ENCODE assay signal across 18 cellular contexts in the genomic region with DNA sequence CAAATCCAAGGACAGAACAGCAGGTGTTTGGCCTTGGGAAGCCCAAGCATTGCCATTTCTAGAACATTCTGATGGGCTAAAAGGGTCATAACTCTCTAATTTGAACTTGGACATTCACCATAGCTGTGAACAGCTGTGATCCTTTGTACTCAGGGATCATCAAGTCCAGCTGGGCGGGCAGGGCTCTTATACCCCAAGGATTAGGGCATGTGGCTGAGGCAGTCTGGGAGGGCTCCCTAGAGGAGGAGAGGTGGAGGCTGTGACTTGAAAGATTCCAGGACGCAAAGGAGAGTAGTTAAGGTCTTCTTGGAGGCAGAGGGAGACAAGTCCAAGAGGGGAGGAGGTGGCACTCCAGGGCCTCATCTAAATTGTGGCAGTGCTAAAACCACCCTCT.
A peak's percentile ranks its signal among the peaks of the same experiment; 100 is the strongest.
DNase-seq lines count a peak whose midpoint lies in the region; ATAC-seq, FAIRE-seq and TF ChIP-seq lines count a peak whose summit lies in the region.
"Had no signal": no experiment of that assay in that cellular context is flagged by ENCODE, and none has a peak within 500 bp of the region (broad histone marks: within the 10 kb centered on the region; RNA-seq: fewer than 3 reads in every experiment).

No MANE protein-coding gene starts in this region.

- POLR2A ChIA-PET in K562 (lab: Yijun Ruan, JAX) = interaction anchor here (0.7 to 1.5 kb wide), 4 partner anchors 10 to 150 kb away, joined by 3 to 6 read pairs (median 4); no protein-coding TSS in a partner anchor

- 40% methylated on average over 2 of the region's 2 CpGs for WGBS in K562 (ENCODE audit: insufficient coverage, low coverage, missing lambda C conversion rate)

- ATAC-seq in K562 = no peak
- no peak for ATAC-seq in GM18502 (IDR thresholded peaks at IDR 0.05; ENCODE audit: poor library complexity, unreplicated experiment)
- ATAC-seq: A549, HepG2 had no signal

- intact Hi-C loops in K562 (cut with micrococcal nuclease) = no loop called here

- no peak overlapping the region for H3K4me3 ChIP-seq in K562
- H3K4me3 ChIP-seq: A549, HAP-1 had no signal

- H3K9me1 ChIP-seq in K562 (ENCODE audit: control insufficient read depth, insufficient read depth, low read length) = no peaks in the 10 kb centered on the region

- H3K9me3 ChIP-seq in K562 (replicated peaks; ENCODE audit: control insufficient read depth, insufficient read depth, low read depth, low read length) = 0 out of 2 replicates have a peak, but pooled peaks cover 2% of the 10 kb centered on the region
- H3K9me3 ChIP-seq: A549, BE2C, Caco-2, HAP-1 had no signal

- H4K20me1 ChIP-seq in K562 (replicated peaks; ENCODE audit: control insufficient read depth, insufficient read depth, low read length) = peaks cover 11% of the 10 kb centered on the region

- FAIRE-seq in K562 (lab: Jason Lieb, UNC) = no peak
- FAIRE-seq: A549, GM12892, H1, HepG2, HTR-8/SVneo had no signal

- TF ChIP-seq EP300 in K562 (IDR thresholded peaks at IDR 0.05; ENCODE audit: low read length) = no peak

- CTCF ChIA-PET in K562 (lab: Yijun Ruan, JAX; ENCODE audit: low intra/inter-chr PET ratio) = no interaction called here

- DNase-seq in LHCN-M2 (ENCODE audit: low read depth) = peak; percentile 12
- DNase-seq in K562 (ENCODE audit: extremely low read depth in 1 of 4, low spot score in 3 of 4) = no peak
- no peak for DNase-seq in nephron progenitor cell
- no peak for DNase-seq in NK-92 treated with Interleukin-12 subunit alpha and Interleukin-12 subunit beta, amount 100 ng/mL, for 24 hours (lab: John Stamatoyannopoulos, UW)
- no peak for DNase-seq in kidney glomerular epithelial cell (lab: John Stamatoyannopoulos, UW)
- DNase-seq: BE2C; Caco-2; CD8-positive, alpha-beta memory T cell; DND-41; GDM1; HFFc6 had no signal

- H3K9me3 Mint-ChIP-seq in nephron progenitor cell = no peaks in the 10 kb centered on the region
- H3K9me3 Mint-ChIP-seq: CD8-positive, alpha-beta memory T cell; HFFc6 had no signal

- no peak overlapping the region for H3K9ac ChIP-seq in K562 (ENCODE audit: insufficient read depth in 1 of 2, low read depth in 2 of 2, low read length in 2 of 2)

- H3K4me2 ChIP-seq in K562 (ENCODE audit: insufficient read depth, low read length) = no peak overlapping the region
- H3K4me2 ChIP-seq: A549 had no signal

- H3K36me3 ChIP-seq in K562 (ENCODE audit: control insufficient read depth, insufficient read depth, low read length) = no peaks in the 10 kb centered on the region
- H3K36me3 ChIP-seq: BE2C, HAP-1 had no signal

- TF ChIP-seq CTCF in K562 (IDR thresholded peaks at IDR 0.05 in 2 of 3, conservative IDR thresholded peaks at IDR 0.05 in 1 of 3; ENCODE audit: insufficient read depth in 2 of 3, low read depth in 1 of 3, low read length in 3 of 3) (no peak), nephron progenitor cell (IDR thresholded peaks at IDR 0.05) (no peak)

- peak overlapping the region; percentile 31 for H3K4me3 Mint-ChIP-seq in nephron progenitor cell
- H3K4me3 Mint-ChIP-seq: CD8-positive, alpha-beta memory T cell; HFFc6 had no signal

- no peak for TF ChIP-seq POLR2A in K562 (conservative IDR thresholded peaks at IDR 0.05)

- H2AFZ ChIP-seq in K562 (ENCODE audit: low read depth, low read length) = no peak overlapping the region

- no peak overlapping the region for H3K27ac ChIP-seq in K562 (ENCODE audit: extremely low read depth, low read depth, low read length)
- H3K27ac ChIP-seq: A549 had no signal

- H3K27me3 Mint-ChIP-seq in nephron progenitor cell (ENCODE audit: low read depth, poor library complexity) = peaks cover 16% of the 10 kb centered on the region

- in situ Hi-C loops in K562 (cut with MboI) = no loop called here

- BruUV-seq in K562 (replicated peaks; lab: Mats Ljungman, UMichigan) = no TSS peak

- H3K79me2 ChIP-seq in K562 (ENCODE audit: control insufficient read depth, insufficient read depth, low read length) = peaks cover 23% of the 10 kb centered on the region; the same call in 2 of the 3 replicates

- no peak overlapping the region for H3K27ac Mint-ChIP-seq in nephron progenitor cell
- H3K27ac Mint-ChIP-seq: HFFc6 had no signal

- peaks cover 80 to 100% of the 10 kb centered on the region in 2 experiments for H3K4me1 ChIP-seq in K562 (replicated peaks in 1 of 2; ENCODE audit: control insufficient read depth in 2 of 2, insufficient read depth in 2 of 2, low read length in 2 of 2)
- H3K4me1 ChIP-seq: A549, HAP-1 had no signal

- H3K4me1 Mint-ChIP-seq in nephron progenitor cell = peaks cover 75% of the 10 kb centered on the region
- H3K4me1 Mint-ChIP-seq: CD8-positive, alpha-beta memory T cell had no signal

- no peaks in the 10 kb centered on the region for H3K27me3 ChIP-seq in K562 (ENCODE audit: control insufficient read depth in 2 of 2, insufficient read depth in 2 of 2, low read length in 2 of 2)
- H3K27me3 ChIP-seq: BE2C had no signal

- H3K36me3 Mint-ChIP-seq in nephron progenitor cell (ENCODE audit: low read depth) = no peaks in the 10 kb centered on the region
- H3K36me3 Mint-ChIP-seq: CD8-positive, alpha-beta memory T cell had no signal

- TF ChIP-seq RAD21 in K562 (CRISPR knock-in tag; conservative IDR thresholded peaks at IDR 0.05 in 1 of 2, IDR thresholded peaks at IDR 0.05 in 1 of 2) = no peak

TF ChIP-seq in K562, 482 proteins besides CTCF, POLR2A, EP300 and RAD21:
- no peak for TF ChIP-seq ZBTB5 (IDR thresholded peaks at IDR 0.05)
- peak; percentile 68 for TF ChIP-seq BCOR (IDR thresholded peaks at IDR 0.05)
- no peak for TF ChIP-seq SIRT6 (IDR thresholded peaks at IDR 0.05; ENCODE audit: low read depth, low read length)
- no peak for TF ChIP-seq TSC22D4 (tag; IDR thresholded peaks at IDR 0.05)
- TF ChIP-seq ZNF324 (CRISPR knock-in tag; IDR thresholded peaks at IDR 0.05) = no peak
- TF ChIP-seq RBM25 (IDR thresholded peaks at IDR 0.05; ENCODE audit: low read depth, low read length, severe bottlenecking) = peak; percentile 58
- no peak for TF ChIP-seq ZNF707 (CRISPR knock-in tag; conservative IDR thresholded peaks at IDR 0.05)
- TF ChIP-seq KDM1A (IDR thresholded peaks at IDR 0.05) = peak in 1 of 2 experiments; percentile 65; a peak in 1 of 4 replicates
- TF ChIP-seq TFAP4 (CRISPR knock-in tag; IDR thresholded peaks at IDR 0.05; ENCODE audit: borderline replicate concordance) = peak; percentile 22; the same call in 1 of the 2 replicates
- TF ChIP-seq HMG20B (CRISPR knock-in tag; IDR thresholded peaks at IDR 0.05) = no peak
- peak; percentile 97 for TF ChIP-seq ZFP36 (IDR thresholded peaks at IDR 0.05; ENCODE audit: low read depth, low read length, partially characterized antibody)
- no peak for TF ChIP-seq ZNF740 (CRISPR knock-in tag; IDR thresholded peaks at IDR 0.05)
- 0 out of 4 replicates have a peak, but pooled peaks of 1 of the 2 experiments have one; percentile 0 for TF ChIP-seq ZNF740 (tag; IDR thresholded peaks at IDR 0.05)
- TF ChIP-seq ZNF436 (CRISPR knock-in tag; IDR thresholded peaks at IDR 0.05) = peak; percentile 85
- TF ChIP-seq TBP (optimal IDR thresholded peaks at IDR 0.05; ENCODE audit: low read depth, low read length) = no peak
- TF ChIP-seq CBX3 (IDR thresholded peaks at IDR 0.05; ENCODE audit: borderline replicate concordance in 1 of 2, low read length in 2 of 2) = 0 out of 3 replicates have a peak, but pooled peaks of 1 of the 2 experiments have one; percentile 15
